In genomic region chr3:73004316-73004715, GRCh38 we compare ENCODE assay signal across 24 cellular contexts. TPM values are rescaled to one million over a fixed set of nuclear protein-coding genes. Genes with fewer than 3 reads are reported as not detected.
DNase-seq lines count a peak whose midpoint lies in the region; ATAC-seq, FAIRE-seq and TF ChIP-seq lines count a peak whose summit lies in the region.
"Had no signal": no experiment of that assay in that cellular context is flagged by ENCODE, and none has a peak within 500 bp of the region (broad histone marks: within the 10 kb centered on the region; RNA-seq: fewer than 3 reads in every experiment).

No MANE protein-coding gene starts in this region.

- H3K27ac ChIP-seq in IMR-90 (ENCODE audit: insufficient read depth, low read length) (no peak overlapping the region), H1 (ENCODE audit: low read depth, low read length) (no peak overlapping the region), breast epithelium (no peak overlapping the region), aorta (ENCODE audit: low read depth in 1 of 2, low read length in 2 of 2) (no peak overlapping the region)
- H3K27ac ChIP-seq: upper lobe of right lung had no signal

- no peak overlapping the region for H2AFZ ChIP-seq in IMR-90 (replicated peaks; ENCODE audit: low read length, poor library complexity)
- no peak overlapping the region for H2AFZ ChIP-seq in H1 (ENCODE audit: low read length)

- H3K23ac ChIP-seq in IMR-90 (ENCODE audit: low read depth, low read length) (no peak overlapping the region), H1 (ENCODE audit: insufficient read length) (no peak overlapping the region)

- peak overlapping the region; percentile 30 for H3K4me3 Mint-ChIP-seq in activated naive CD8-positive, alpha-beta T cell
- H3K4me3 Mint-ChIP-seq in activated naive CD8-positive, alpha-beta T cell treated with anti-CD3 and anti-CD28 coated beads, Interleukin-2, amount 50 U/mL, for 24 hours: no peak overlapping the region
- H3K4me3 Mint-ChIP-seq in progenitor cell of endocrine pancreas (ENCODE audit: low read depth): no peak overlapping the region

- H3K79me1 ChIP-seq in IMR-90 (ENCODE audit: low read depth in 1 of 2, low read length in 2 of 2) (peaks cover 0 to 45% of the 10 kb centered on the region in 2 experiments; a peak in 2 of 4 replicates), H1 (ENCODE audit: low read depth, low read length) (no peaks in the 10 kb centered on the region)

- H3K9me3 ChIP-seq in IMR-90 (ENCODE audit: control insufficient read depth, insufficient read depth, low read length) (no peaks in the 10 kb centered on the region), H1 (ENCODE audit: insufficient read depth in 2 of 2, low read depth in 1 of 2, low read length in 1 of 2) (no peaks in the 10 kb centered on the region), breast epithelium (no peaks in the 10 kb centered on the region), aorta (ENCODE audit: control insufficient read depth, low read length) (no peaks in the 10 kb centered on the region)
- H3K9me3 ChIP-seq: upper lobe of right lung had no signal

- H2AK5ac ChIP-seq in IMR-90 (ENCODE audit: low read depth, low read length) (no peak overlapping the region), H1 (ENCODE audit: low read depth, low read length) (no peak overlapping the region)

- no peak overlapping the region for H3K4me2 ChIP-seq in IMR-90 (ENCODE audit: low read depth, low read length)
- H3K4me2 ChIP-seq in H1 (ENCODE audit: insufficient read depth in 1 of 2, low read depth in 2 of 2, low read length in 2 of 2): no peak overlapping the region
- H3K4me2 ChIP-seq: smooth muscle cell had no signal

- TF ChIP-seq CTCF in IMR-90 (conservative IDR thresholded peaks at IDR 0.05; ENCODE audit: low read depth, low read length) (no peak), H1 (IDR thresholded peaks at IDR 0.05; ENCODE audit: control extremely low read depth in 1 of 3, insufficient read depth in 1 of 3, low read depth in 1 of 3, low read length in 3 of 3) (no peak), progenitor cell of endocrine pancreas (IDR thresholded peaks at IDR 0.05; ENCODE audit: unreplicated experiment) (no peak), breast epithelium (IDR thresholded peaks at IDR 0.05) (no peak)

- no peak overlapping the region for H3K18ac ChIP-seq in IMR-90 (ENCODE audit: low read depth, low read length)
- H3K18ac ChIP-seq in H1 (ENCODE audit: extremely low read depth, low read length): no peak overlapping the region

- POLR2A ChIA-PET in IMR-90 (lab: Charles Lee; ENCODE audit: unreplicated experiment): no interaction called here
- POLR2A ChIA-PET in H1 (lab: Charles Lee; ENCODE audit: partially characterized antibody): interaction anchor here (2.2 kb wide), 1 partner anchor 10 kb away, joined by 5 read pairs; no protein-coding TSS in a partner anchor

- H3K23me2 ChIP-seq in H1 (ENCODE audit: low read depth, low read length): no peaks in the 10 kb centered on the region; the same call in 1 of the 2 replicates

- TF ChIP-seq RAD21 in IMR-90 (IDR thresholded peaks at IDR 0.05; ENCODE audit: low read length) (no peak), H1 (IDR thresholded peaks at IDR 0.05 in 1 of 2, conservative IDR thresholded peaks at IDR 0.05 in 1 of 2; ENCODE audit: low read depth in 2 of 2, low read length in 2 of 2) (no peak)

- H3K4me3 ChIP-seq in IMR-90 (ENCODE audit: insufficient read depth, low read depth, low read length) (no peak overlapping the region), H1 (ENCODE audit: extremely low read depth in 1 of 4, insufficient read depth in 2 of 4, low read depth in 3 of 4, low read length in 4 of 4) (no peak overlapping the region), breast epithelium (no peak overlapping the region), aorta (ENCODE audit: low read length in 2 of 2) (no peak overlapping the region)
- H3K4me3 ChIP-seq: smooth muscle cell, upper lobe of right lung had no signal

- WGBS in IMR-90 (ENCODE audit: extremely low coverage in 2 of 2, insufficient read length in 1 of 2), 2 experiments: no CpG with 5 or more reads among the region's 4 CpGs
- WGBS in H1 (ENCODE audit: extremely low coverage in 1 of 2, insufficient coverage in 1 of 2, insufficient read length in 1 of 2, insufficient replicate concordance in 2 of 2, low coverage in 1 of 2, low lambda C conversion rate in 2 of 2, missing lambda C conversion rate in 1 of 2), 2 experiments: 95% methylated on average over 4 of the region's 4 CpGs; no CpG with 5 or more reads in 1 of the 2 experiments
- whole genome bisulfite sequencing in aorta, 2 donors: 63 to 75% methylated on average over 4 of the region's 4 CpGs

- no peaks in the 10 kb centered on the region for H3K27me3 Mint-ChIP-seq in activated naive CD8-positive, alpha-beta T cell
- no peaks in the 10 kb centered on the region for H3K27me3 Mint-ChIP-seq in activated naive CD8-positive, alpha-beta T cell treated with anti-CD3 and anti-CD28 coated beads, Interleukin-2, amount 50 U/mL, for 24 hours
- H3K27me3 Mint-ChIP-seq in progenitor cell of endocrine pancreas: no peaks in the 10 kb centered on the region

- H2BK20ac ChIP-seq in IMR-90 (ENCODE audit: low read depth, low read length) (no peak overlapping the region), H1 (ENCODE audit: low read length) (no peak overlapping the region)

- H2AK9ac ChIP-seq in IMR-90 (replicated peaks; ENCODE audit: low read depth, low read length, poor library complexity): no peak overlapping the region

- no peak overlapping the region for H4K5ac ChIP-seq in IMR-90 (ENCODE audit: low read depth, low read length)
- no peak overlapping the region for H4K5ac ChIP-seq in H1 (ENCODE audit: insufficient read length, low read depth, low read length)

- ATAC-seq in activated naive CD8-positive, alpha-beta T cell treated with anti-CD3 and anti-CD28 coated beads, Interleukin-2, amount 50 U/mL, for 24 hours: no peak
- no peak for ATAC-seq in IMR-90 (ENCODE audit: low read depth)
- no peak for ATAC-seq in aorta (ENCODE audit: low FRiP score)
- ATAC-seq: activated naive CD4-positive, alpha-beta T cell treated with anti-CD3 and anti-CD28 coated beads, Interleukin-2, amount 50 U/mL, for 72 hours; HCT116; left ventricle myocardium superior; upper lobe of right lung had no signal

- H4K20me1 ChIP-seq in IMR-90 (ENCODE audit: insufficient read depth, low read length): peaks cover 96% of the 10 kb centered on the region
- H4K20me1 ChIP-seq in H1 (replicated peaks in 1 of 2; ENCODE audit: control insufficient read depth in 1 of 2, insufficient read depth in 2 of 2, low read length in 2 of 2): peaks cover 30 to 31% of the 10 kb centered on the region in 2 experiments

- peaks cover 15% of the 10 kb centered on the region for H3K9me1 ChIP-seq in IMR-90 (ENCODE audit: insufficient read depth, low read length)

- peaks cover 73 to 100% of the 10 kb centered on the region in 2 experiments for H3K79me2 ChIP-seq in H1 (ENCODE audit: control insufficient read depth in 1 of 2, insufficient read depth in 2 of 2, low read length in 2 of 2)

- dilution Hi-C loops in IMR-90 (cut with HindIII; ENCODE audit: low sequenced_read_pairs, unreplicated experiment): no loop called here

- H3K27me3 ChIP-seq in IMR-90 (ENCODE audit: control insufficient read depth, insufficient read depth, low read length) (no peaks in the 10 kb centered on the region), H1 (replicated peaks in 1 of 4; ENCODE audit: control insufficient read depth in 3 of 4, extremely low read depth in 1 of 4, insufficient read depth in 3 of 4, low read length in 3 of 4) (no peaks in the 10 kb centered on the region), breast epithelium (no peaks in the 10 kb centered on the region), aorta (ENCODE audit: control insufficient read depth in 1 of 2, insufficient read depth in 2 of 2, low read length in 1 of 2) (no peaks in the 10 kb centered on the region)
- H3K27me3 ChIP-seq: upper lobe of right lung had no signal

- H3K56ac ChIP-seq in IMR-90 (ENCODE audit: extremely low read depth, insufficient read depth, low read length): no peak overlapping the region
- no peak overlapping the region for H3K56ac ChIP-seq in H1 (replicated peaks; ENCODE audit: insufficient read length, low read depth, low read length)

- peaks cover 16% of the 10 kb centered on the region for H3K36me3 Mint-ChIP-seq in activated naive CD8-positive, alpha-beta T cell
- H3K36me3 Mint-ChIP-seq in activated naive CD8-positive, alpha-beta T cell treated with anti-CD3 and anti-CD28 coated beads, Interleukin-2, amount 50 U/mL, for 24 hours (ENCODE audit: low read depth): peaks cover 82% of the 10 kb centered on the region
- peaks cover 36% of the 10 kb centered on the region for H3K36me3 Mint-ChIP-seq in progenitor cell of endocrine pancreas (ENCODE audit: insufficient read depth)

- H4K91ac ChIP-seq in IMR-90 (ENCODE audit: insufficient read depth, low read depth, low read length) (no peak overlapping the region), H1 (replicated peaks; ENCODE audit: insufficient read length, low read length) (no peak overlapping the region)

- CTCF ChIA-PET in IMR-90 (lab: Yijun Ruan, JAX) (no interaction called here), H1 (lab: Charles Lee; ENCODE audit: partially characterized antibody) (interaction anchor here (1.0 kb wide), 1 partner anchor 16 kb away, joined by 3 read pairs; no protein-coding TSS in a partner anchor)

- H2BK12ac ChIP-seq in H1 (ENCODE audit: low read depth, low read length): no peak overlapping the region

- H2BK15ac ChIP-seq in IMR-90 (ENCODE audit: low read depth, low read length): no peak overlapping the region
- no peak overlapping the region for H2BK15ac ChIP-seq in H1 (ENCODE audit: low read length)

- no peak for DNase-seq in activated naive CD8-positive, alpha-beta T cell treated with anti-CD3 and anti-CD28 coated beads, Interleukin-2, amount 50 U/mL, for 24 hours
- DNase-seq in IMR-90: no peak
- no peak for DNase-seq in H1 (ENCODE audit: low read depth in 1 of 2, low spot score in 2 of 2)
- DNase-seq in progenitor cell of endocrine pancreas (ENCODE audit: low spot score, unreplicated experiment): no peak
- DNase-seq in UCSD-AML1 (lab: John Stamatoyannopoulos, UW; ENCODE audit: unreplicated experiment): no peak
- DNase-seq in breast epithelium (ENCODE audit: low spot score in 2 of 2): no peak
- DNase-seq in aorta: no peak
- DNase-seq: ACHN; activated CD4-positive, alpha-beta T cell treated with anti-CD3 and anti-CD28 coated beads for 1 hour; cerebellar nuclear complex; islet precursor cell; left ventricle myocardium superior; NCI-H1436; NCI-H2107; stimulated activated CD4-positive, alpha-beta T cell treated with anti-CD3 and anti-CD28 coated beads, Interleukin-1b, Interleukin-23, amount 100 ng/mL, for 48 hours; substantia nigra; T-helper 1 cell; upper lobe of right lung had no signal

- no peak overlapping the region for H2BK120ac ChIP-seq in IMR-90 (ENCODE audit: low read depth, low read length)
- H2BK120ac ChIP-seq in H1 (replicated peaks; ENCODE audit: low read depth, low read length): no peak overlapping the region

- no TSS peak for BruUV-seq in IMR-90 (replicated peaks; lab: Mats Ljungman, UMichigan)

- H3K4me1 Mint-ChIP-seq in activated naive CD8-positive, alpha-beta T cell (ENCODE audit: low read depth): peaks cover 78% of the 10 kb centered on the region
- H3K4me1 Mint-ChIP-seq in activated naive CD8-positive, alpha-beta T cell treated with anti-CD3 and anti-CD28 coated beads, Interleukin-2, amount 50 U/mL, for 24 hours: peaks cover 87% of the 10 kb centered on the region
- H3K4me1 Mint-ChIP-seq in progenitor cell of endocrine pancreas (ENCODE audit: low read depth): peaks cover 30% of the 10 kb centered on the region

- no peaks in the 10 kb centered on the region for H3K9me3 Mint-ChIP-seq in activated naive CD8-positive, alpha-beta T cell (ENCODE audit: low read depth)
- no peaks in the 10 kb centered on the region for H3K9me3 Mint-ChIP-seq in activated naive CD8-positive, alpha-beta T cell treated with anti-CD3 and anti-CD28 coated beads, Interleukin-2, amount 50 U/mL, for 24 hours
- H3K9me3 Mint-ChIP-seq in progenitor cell of endocrine pancreas (ENCODE audit: low read depth): no peaks in the 10 kb centered on the region

- TF ChIP-seq POLR2A in IMR-90 (IDR thresholded peaks at IDR 0.05; ENCODE audit: low read depth, low read length) (no peak), H1 (IDR thresholded peaks at IDR 0.05; ENCODE audit: control extremely low read depth in 1 of 2, low read depth in 2 of 2, low read length in 2 of 2) (no peak), breast epithelium (IDR thresholded peaks at IDR 0.05) (no peak)

- H2BK5ac ChIP-seq in IMR-90 (ENCODE audit: low read depth, low read length, poor library complexity, severe bottlenecking) (no peak overlapping the region), H1 (ENCODE audit: low read depth, low read length) (no peak overlapping the region)

- H3K27ac Mint-ChIP-seq in activated naive CD8-positive, alpha-beta T cell: no peak overlapping the region
- no peak overlapping the region for H3K27ac Mint-ChIP-seq in activated naive CD8-positive, alpha-beta T cell treated with anti-CD3 and anti-CD28 coated beads, Interleukin-2, amount 50 U/mL, for 24 hours
- H3K27ac Mint-ChIP-seq in progenitor cell of endocrine pancreas: peak overlapping the region; percentile 85

- H3K9ac ChIP-seq in IMR-90 (ENCODE audit: low read depth, low read length) (no peak overlapping the region), H1 (replicated peaks in 1 of 4; ENCODE audit: extremely low read depth in 1 of 4, low read depth in 3 of 4, low read length in 3 of 4) (no peak overlapping the region)

- H3K14ac ChIP-seq in IMR-90 (replicated peaks; ENCODE audit: low read depth, low read length) (no peak overlapping the region), H1 (ENCODE audit: insufficient read length) (no peak overlapping the region)

- H3K4me1 ChIP-seq in IMR-90 (ENCODE audit: control insufficient read depth, insufficient read depth, low read length) (peaks cover 4% of the 10 kb centered on the region), H1 (replicated peaks in 1 of 4; ENCODE audit: control insufficient read depth in 3 of 4, insufficient read depth in 4 of 4, low read length in 3 of 4) (peaks cover 0 to under 1% (median 0%) of the 10 kb centered on the region in 4 experiments; a peak in 3 of 7 replicates), breast epithelium (no peaks in the 10 kb centered on the region), aorta (ENCODE audit: control insufficient read depth in 1 of 2, insufficient read depth in 2 of 2, low read length in 2 of 2) (peaks cover 0 to 4% of the 10 kb centered on the region in 2 donors)

- intact Hi-C loops in IMR-90 (cut with micrococcal nuclease): no loop called here
- intact Hi-C loops in breast epithelium (cut with DNase I; ENCODE audit: low total_unique reads): no loop called here
- intact Hi-C loops in aorta (cut with DNase I): no loop called here

- in situ Hi-C loops in IMR-90 (cut with MboI; ENCODE audit: low sequenced_read_pairs): no loop called here

- H3K4ac ChIP-seq in IMR-90 (ENCODE audit: low read depth, low read length) (no peak overlapping the region), H1 (replicated peaks; ENCODE audit: insufficient read length, low read depth, low read length) (no peak overlapping the region)

- H4K8ac ChIP-seq in IMR-90 (ENCODE audit: low read depth in 2 of 2, low read length in 2 of 2) (no peak overlapping the region), H1 (ENCODE audit: extremely low read depth, insufficient read depth, low read length) (no peak overlapping the region)

- H3K36me3 ChIP-seq in IMR-90 (ENCODE audit: control insufficient read depth, insufficient read depth, low read length): peaks cover 36% of the 10 kb centered on the region
- H3K36me3 ChIP-seq in H1 (ENCODE audit: control insufficient read depth in 2 of 4, insufficient read depth in 4 of 4, low read length in 3 of 4): peaks cover 3 to 51% (median 10%) of the 10 kb centered on the region in 4 experiments; a peak in 6 of 8 replicates
- no peaks in the 10 kb centered on the region for H3K36me3 ChIP-seq in breast epithelium
- H3K36me3 ChIP-seq in aorta (ENCODE audit: control insufficient read depth in 1 of 2, insufficient read depth in 2 of 2, low read length in 1 of 2): peaks cover 0 to 5% of the 10 kb centered on the region in 2 donors

- TF ChIP-seq EP300 in H1 (IDR thresholded peaks at IDR 0.05; ENCODE audit: borderline replicate concordance in 1 of 2, low read depth in 2 of 2, low read length in 2 of 2): no peak

- FAIRE-seq in H1 (lab: Jason Lieb, UNC): no peak
- FAIRE-seq: D721Med, GM19239 had no signal

RNA-seq across cellular contexts. Expression of gene PPP4R2, which starts 7.7 kb away (rescaled TPM):
- total RNA-seq in IMR-90 (2012; rRNA removed): 31.4 and 60.0 TPM in 2 replicates
- 11.9 and 13.5 TPM in 2 replicates for polyA plus RNA-seq in IMR-90 (2012; rRNA removed)
- 0.88 and 1.7 TPM in 2 replicates for polyA plus RNA-seq in IMR-90 (2012; cell fraction: cytosol; rRNA removed)
- polyA plus RNA-seq in IMR-90 (2012; cell fraction: nucleus; rRNA removed; ENCODE audit: low replicate concordance): 0.77 and 14.4 TPM in 2 replicates
- 89.9 and 91.9 TPM in 2 replicates for total RNA-seq in H1 (2021; fragmentation: NEBNext Ultra II Directional; extraction: Animal tissue kit (Norgen Biotek cat#: 25700))
- 4.5 and 11.5 TPM in 2 replicates for polyA plus RNA-seq in H1 (2011; rRNA removed)
- polyA plus RNA-seq in H1 (2011; cell fraction: cytosol; rRNA removed): 14.8 TPM
- 4.4 TPM for polyA plus RNA-seq in H1 (2011; cell fraction: nucleus; rRNA removed)
- polyA plus RNA-seq in H1 (2012, experiment 1 of 2): 37.3 to 80.4 TPM (median 43.7 TPM) in 4 replicates
- polyA plus RNA-seq in H1 (2012, experiment 2 of 2): 2.4 TPM
- polyA plus RNA-seq in H1 (2013, experiment 1 of 2): 29.1 TPM
- 26.7 TPM for polyA plus RNA-seq in H1 (2013, experiment 2 of 2)
- 12.9 and 13.9 TPM in 2 replicates for polyA minus RNA-seq in H1 (2011; rRNA and poly(A)+ RNA removed)
- polyA minus RNA-seq in H1 (2011; cell fraction: cytosol; rRNA and poly(A)+ RNA removed): 22.4 TPM
- 30.7 TPM for polyA minus RNA-seq in H1 (2011; cell fraction: nucleus; rRNA and poly(A)+ RNA removed)
- 117 and 130 TPM in 2 replicates for total RNA-seq in progenitor cell of endocrine pancreas
- total RNA-seq in breast epithelium: 10 to 100 TPM; 34.6 to 71.4 (median 49.2) TPM
- 10 to 100 TPM; 65.4 to 70.7 TPM for total RNA-seq in aorta
- 10 to 100 TPM; 16.0 to 16.2 TPM for polyA plus RNA-seq in aorta

RNA-seq across cellular contexts. Expression of gene EBLN2, which starts 57.1 kb away (rescaled TPM):
- total RNA-seq in IMR-90 (2012; rRNA removed) (6.4 and 7.7 TPM in 2 replicates), progenitor cell of endocrine pancreas (14.9 and 16.9 TPM in 2 replicates), breast epithelium (10 to 100 TPM in 2 of 3 donors, 1 to 10 TPM in 1; 4.2 to 12.0 (median 10.8) TPM), aorta (1 to 10 TPM; 5.1 to 7.8 TPM)
- polyA plus RNA-seq in IMR-90 (2012; rRNA removed) (2.5 and 2.8 TPM in 2 replicates), H1 (2011; rRNA removed) (1.6 and 1.9 TPM in 2 replicates), aorta (under 1 TPM in 1 of 2 donors, not detected in 1; 0.92 TPM)
- 0.03 and 0.08 TPM in 2 replicates for polyA plus RNA-seq in IMR-90 (2012; cell fraction: cytosol; rRNA removed)
- polyA plus RNA-seq in IMR-90 (2012; cell fraction: nucleus; rRNA removed; ENCODE audit: low replicate concordance): 2.4 and 22.4 TPM in 2 replicates
- 3.8 and 3.9 TPM in 2 replicates for total RNA-seq in H1 (2021; fragmentation: NEBNext Ultra II Directional; extraction: Animal tissue kit (Norgen Biotek cat#: 25700))
- 2.9 TPM for polyA plus RNA-seq in H1 (2011; cell fraction: cytosol; rRNA removed)
- 4.4 TPM for polyA plus RNA-seq in H1 (2011; cell fraction: nucleus; rRNA removed)
- polyA plus RNA-seq in H1 (2012, experiment 1 of 2): 2.7 to 5.3 TPM (median 3.4 TPM) in 4 replicates
- 0.58 TPM for polyA plus RNA-seq in H1 (2012, experiment 2 of 2)
- 2.6 TPM for polyA plus RNA-seq in H1 (2013, experiment 1 of 2)
- 2.3 TPM for polyA plus RNA-seq in H1 (2013, experiment 2 of 2)
- 14.4 and 16.5 TPM in 2 replicates for polyA minus RNA-seq in H1 (2011; rRNA and poly(A)+ RNA removed)
- 7.3 TPM for polyA minus RNA-seq in H1 (2011; cell fraction: cytosol; rRNA and poly(A)+ RNA removed)
- 27.0 TPM for polyA minus RNA-seq in H1 (2011; cell fraction: nucleus; rRNA and poly(A)+ RNA removed)
